In genomic region chr1:3759800-3760199, GRCh38 we compare ENCODE assay signal across 39 cellular contexts. TPM values are rescaled to one million over a fixed set of nuclear protein-coding genes. Genes with fewer than 3 reads are reported as not detected.
"Had no signal": no experiment of that assay in that cellular context is flagged by ENCODE, and none has a peak within 500 bp of the region (broad histone marks: within the 10 kb centered on the region; RNA-seq: fewer than 3 reads in every experiment).

No MANE protein-coding gene starts in this region.

- ATAC-seq: foreskin keratinocyte; heart right ventricle; left cardiac atrium; left lung; mucosa of descending colon; natural killer cell treated with Interleukin-12 subunit alpha and Interleukin-12 subunit beta and Interleukin-15 and Interleukin-18, amount 100 ng/mL, for 72 hours; stimulated activated effector memory CD8-positive, alpha-beta T cell treated with anti-CD3 and anti-CD28 coated beads, Interleukin-12 subunit alpha, Interleukin-12 subunit beta, amount 100 ng/mL, for 72 hours had no signal

- H3K4me1 ChIP-seq: esophagus muscularis mucosa, foreskin keratinocyte, heart right ventricle, left lung, prostate gland, right atrium auricular region, sigmoid colon, stomach, thyroid gland, vagina had no signal

- FAIRE-seq: islet of Langerhans had no signal

- H3K27me3 ChIP-seq: right atrium auricular region, thyroid gland, vagina had no signal

- H3K9me3 ChIP-seq: esophagus muscularis mucosa, left lung, mucosa of descending colon, neutrophil, prostate gland, right atrium auricular region, sigmoid colon, thyroid gland, vagina had no signal

- H3K36me3 ChIP-seq: esophagus muscularis mucosa, heart right ventricle, left lung, neutrophil, prostate gland, right atrium auricular region, sigmoid colon, stomach, thyroid gland, vagina had no signal

- H3K27ac ChIP-seq: dorsolateral prefrontal cortex, epithelial cell of prostate, esophagus muscularis mucosa, foreskin keratinocyte, heart right ventricle, left lung, neutrophil, prostate gland, right atrium auricular region, sigmoid colon, stomach, thyroid gland, vagina had no signal

- H3K4me3 ChIP-seq: dorsolateral prefrontal cortex, esophagus muscularis mucosa, heart right ventricle, left lung, mucosa of descending colon, prostate gland, right atrium auricular region, sigmoid colon, stomach, thyroid gland, vagina had no signal

- DNase-seq: dorsolateral prefrontal cortex; effector CD4-positive, alpha-beta T cell; endodermal cell; foreskin keratinocyte; glutamatergic neuron; heart right ventricle; hippocampal formation; left cardiac atrium; left lung; mesenchymal stem cell; mucosa of descending colon; naive B cell; sigmoid colon; stimulated activated CD4-positive, alpha-beta T cell treated with anti-CD3 and anti-CD28 coated beads, Interleukin-2, amount 100 ng/mL, for 24 hours; stimulated activated CD4-positive, alpha-beta T cell treated with anti-CD3 and anti-CD28 coated beads, Interleukin-4, amount 100 ng/mL, for 24 hours; stimulated activated naive CD4-positive, alpha-beta T cell treated with Interleukin-2 at 50 U/mL for 16 hours; stomach; thyroid gland; trophoblast cell had no signal

RNA-seq across cellular contexts. Expression of gene CCDC27, which starts 7.5 kb away (rescaled TPM):
- total RNA-seq: endodermal cell; esophagus muscularis mucosa; fibroblast of lung; foreskin keratinocyte; heart right ventricle; kidney epithelial cell; left cardiac atrium; left lung; lower leg skin; lung microvascular endothelial cell; mesothelial cell of epicardium; mucosa of descending colon; natural killer cell treated with Interleukin-12 subunit alpha and Interleukin-12 subunit beta and Interleukin-15 and Interleukin-18, amount 100 ng/mL, for 72 hours; neural crest cell; omental fat pad; right atrium auricular region; sigmoid colon; skeletal muscle tissue; stomach; subcutaneous adipose tissue; temporal lobe; ureter; vagina had no signal
- polyA plus RNA-seq: fibroblast of lung, foreskin keratinocyte, sigmoid colon, stomach had no signal

RNA-seq across cellular contexts. Expression of gene SMIM1, which starts 12.7 kb away (rescaled TPM):
- total RNA-seq: kidney epithelial cell; natural killer cell treated with Interleukin-12 subunit alpha and Interleukin-12 subunit beta and Interleukin-15 and Interleukin-18, amount 100 ng/mL, for 72 hours; stomach; temporal lobe; vagina had no signal
- polyA plus RNA-seq: fibroblast of lung had no signal
